Comparison of ENCODE assay signal across 30 cellular contexts in genomic region chr16:59993101-59993500, GRCh38.
A peak's percentile ranks its signal among the peaks of the same experiment; 100 is the strongest.
DNase-seq lines count a peak whose midpoint lies in the region; ATAC-seq and TF ChIP-seq lines count a peak whose summit lies in the region.
"Had no signal": no experiment of that assay in that cellular context is flagged by ENCODE, and none has a peak within 500 bp of the region (broad histone marks: within the 10 kb centered on the region; RNA-seq: fewer than 3 reads in every experiment).

No MANE protein-coding gene starts in this region.

- peaks cover 6% of the 10 kb centered on the region for H3K27me3 Mint-ChIP-seq in osteocyte (ENCODE audit: unreplicated experiment)
- H3K27me3 Mint-ChIP-seq: activated CD8-positive, alpha-beta T cell treated with anti-CD3 and anti-CD28 coated beads for 36 hours; brain; dendritic cell treated with granulocyte-macrophage colony-stimulating factor and Interleukin-4, amounts not matched to agents 40 ng/mL and 50 ng/mL, for 4 days; progenitor cell of endocrine pancreas had no signal

- no peaks in the 10 kb centered on the region for H3K4me1 Mint-ChIP-seq in osteocyte (ENCODE audit: unreplicated experiment)
- H3K4me1 Mint-ChIP-seq: brain had no signal

- H3K4me3 Mint-ChIP-seq in osteocyte (ENCODE audit: unreplicated experiment): no peak overlapping the region
- H3K4me3 Mint-ChIP-seq: activated CD8-positive, alpha-beta T cell treated with anti-CD3 and anti-CD28 coated beads for 36 hours; activated T-helper 1 cell treated with anti-CD3 and anti-CD28 coated beads, Interleukin-12 subunit alpha, Interleukin-12 subunit beta, Interleukin-2, Interleukin-4 antibody, amounts not matched to agents 30 ng/mL and 10 ng/mL and 1 ng/mL, durations not matched to agents 14 hours and 24 hours and 36 hours; brain; dendritic cell treated with granulocyte-macrophage colony-stimulating factor and Interleukin-4, amounts not matched to agents 40 ng/mL and 50 ng/mL, for 4 days had no signal

- peak; percentile 89 for DNase-seq in H4 (ENCODE audit: low spot score)
- DNase-seq in M059J (ENCODE audit: low read depth): peak; percentile 1
- DNase-seq in SK-MEL-5 (ENCODE audit: low read depth, low spot score): peak; percentile 46
- DNase-seq in osteocyte (ENCODE audit: extremely low spot score, unreplicated experiment): peak; percentile 62
- DNase-seq in KBM-7: no peak
- DNase-seq in activated naive CD4-positive, alpha-beta T cell treated with anti-CD3 and anti-CD28 coated beads, Interleukin-2, amount 50 U/mL, for 72 hours (ENCODE audit: low spot score in 2 of 2): no peak
- DNase-seq: activated CD4-positive, alpha-beta T cell treated with anti-CD3 and anti-CD28 coated beads for 1 hour; activated CD8-positive, alpha-beta memory T cell treated with anti-CD3 and anti-CD28 coated beads, Interleukin-2, amount 50 U/mL, for 48 hours; activated CD8-positive, alpha-beta T cell treated with anti-CD3 and anti-CD28 coated beads for 36 hours; activated naive CD4-positive, alpha-beta T cell treated with Interleukin-2 at 50 U/mL for 16 hours; adrenal gland; C1 segment of cervical spinal cord; DMS79; esophagus squamous epithelium; foreskin keratinocyte; GDM1; head of caudate nucleus; left ventricle myocardium superior; MM.1S; NCI-H1930; NCI-H526 treated with DMSO at 0.1 percent for 48 hours; sigmoid colon; stimulated activated CD4-positive, alpha-beta T cell treated with anti-CD3 and anti-CD28 coated beads, Interleukin-4, amount 100 ng/mL, for 24 hours; T-helper 2 cell had no signal

- H3K36me3 Mint-ChIP-seq in osteocyte (ENCODE audit: unreplicated experiment): no peaks in the 10 kb centered on the region
- peaks cover 0 to 21% of the 10 kb centered on the region in 2 donors for H3K36me3 Mint-ChIP-seq in activated naive CD4-positive, alpha-beta T cell treated with anti-CD3 and anti-CD28 coated beads, Interleukin-2, amount 50 U/mL, for 72 hours
- H3K36me3 Mint-ChIP-seq: brain had no signal

- TF ChIP-seq CTCF in osteocyte (IDR thresholded peaks at IDR 0.05): no peak

- ATAC-seq in activated naive CD4-positive, alpha-beta T cell treated with anti-CD3 and anti-CD28 coated beads, Interleukin-2, amount 50 U/mL, for 72 hours: no peak
- no peak for ATAC-seq in HG03139 (IDR thresholded peaks at IDR 0.05; ENCODE audit: unreplicated experiment)
- ATAC-seq: activated CD8-positive, alpha-beta T cell treated with anti-CD3 and anti-CD28 coated beads for 36 hours; foreskin keratinocyte; HCT116; left ventricle myocardium superior had no signal

- in situ Hi-C loops in SK-MEL-5 (cut with HindIII; ENCODE audit: low pct_unique_long_range_greater_than_20kb, low sequenced_read_pairs): no loop called here
- in situ Hi-C loops in KBM-7 (cut with MboI; ENCODE audit: low pct_unique_long_range_greater_than_20kb, low sequenced_read_pairs): no loop called here

- H3K27ac Mint-ChIP-seq in osteocyte (ENCODE audit: unreplicated experiment): no peak overlapping the region
- no peak overlapping the region for H3K27ac Mint-ChIP-seq in activated naive CD4-positive, alpha-beta T cell treated with anti-CD3 and anti-CD28 coated beads, Interleukin-2, amount 50 U/mL, for 72 hours
- H3K27ac Mint-ChIP-seq: activated CD8-positive, alpha-beta T cell treated with anti-CD3 and anti-CD28 coated beads for 36 hours; activated T-helper 1 cell treated with anti-CD3 and anti-CD28 coated beads, Interleukin-12 subunit alpha, Interleukin-12 subunit beta, Interleukin-2, Interleukin-4 antibody, amounts not matched to agents 30 ng/mL and 10 ng/mL and 1 ng/mL, durations not matched to agents 14 hours and 24 hours and 36 hours; brain; dendritic cell treated with granulocyte-macrophage colony-stimulating factor and Interleukin-4, amounts not matched to agents 40 ng/mL and 50 ng/mL, for 4 days; progenitor cell of endocrine pancreas had no signal

- H3K9me3 Mint-ChIP-seq in osteocyte (ENCODE audit: unreplicated experiment): peaks cover 11% of the 10 kb centered on the region
- peaks cover 33 to 47% of the 10 kb centered on the region in 2 donors for H3K9me3 Mint-ChIP-seq in activated naive CD4-positive, alpha-beta T cell treated with anti-CD3 and anti-CD28 coated beads, Interleukin-2, amount 50 U/mL, for 72 hours

Comparison
In these comparisons a context has a peak if more than half of its experiments do, and no peak if none do; other contexts are left out.
1. DNase-seq: peak in H4 (single experiment), M059J (single experiment), SK-MEL-5 (single experiment) and osteocyte (single experiment); none in KBM-7 (single experiment) and activated naive CD4-positive, alpha-beta T cell treated with anti-CD3 and anti-CD28 coated beads, Interleukin-2, amount 50 U/mL, for 72 hours (0 of 2).